27 cellular contexts compared by ENCODE assay signal in the genomic region with DNA sequence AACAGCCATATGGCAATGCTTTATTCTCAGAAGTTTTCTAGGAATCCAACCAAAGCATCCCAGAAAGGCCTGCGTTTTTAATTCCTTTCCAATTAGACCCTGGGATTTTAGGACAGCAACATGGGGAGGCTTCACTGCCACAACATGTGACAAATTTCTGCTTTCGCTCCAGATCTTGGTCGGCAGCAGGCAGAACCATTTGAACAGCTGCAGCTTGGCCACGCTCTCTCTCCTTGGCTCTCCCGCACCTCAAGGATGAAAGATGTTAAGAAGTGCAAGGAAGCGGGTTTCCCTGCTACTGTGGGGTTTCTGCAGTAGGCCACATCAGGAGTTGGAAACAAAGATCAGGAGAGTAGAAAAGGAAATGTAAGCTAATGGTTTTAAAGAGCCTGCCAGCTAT.
"Had no signal": no experiment of that assay in that cellular context is flagged by ENCODE, and none has a peak within 500 bp of the region (broad histone marks: within the 10 kb centered on the region; RNA-seq: fewer than 3 reads in every experiment).

No MANE protein-coding gene starts in this region.

- DNase-seq: activated CD4-positive, alpha-beta memory T cell treated with anti-CD3 and anti-CD28 coated beads, Interleukin-2, amount 10 ng/mL, durations not matched to agents 7 days and 5 days; activated CD4-positive, alpha-beta T cell treated with anti-CD3 and anti-CD28 coated beads, Interleukin-2, amount 10 ng/mL, durations not matched to agents 7 days and 5 days; activated CD4-positive, CD25-positive, alpha-beta regulatory T cell; activated gamma-delta T cell; activated naive CD4-positive, alpha-beta T cell treated with anti-CD3 and anti-CD28 coated beads for 36 hours; activated T-cell treated with anti-CD3 and anti-CD28 coated beads for 4 hours; activated T-cell treated with anti-CD3 and anti-CD28 coated beads, Interleukin-2, amount 50 U/mL, for 48 hours; amygdala; MG63; NCI-H1105; NCI-H1436; NCI-H1694 treated with DMSO at 0.1 percent for 48 hours; NCI-H2029 treated with DMSO at 0.1 percent for 48 hours; NCI-H345; NCI-H510A; NCI-H526 treated with DMSO at 0.1 percent for 48 hours; NK-92 treated with Interleukin-12 subunit alpha and Interleukin-12 subunit beta, amount 100 ng/mL, for 24 hours; OCI-M1; RPMI8226; SHP77; T-helper 9 cell had no signal

- H3K36me3 Mint-ChIP-seq: activated naive CD8-positive, alpha-beta T cell; brain had no signal

- H3K27me3 Mint-ChIP-seq: activated CD4-positive, alpha-beta T cell treated with anti-CD3 and anti-CD28 coated beads, Interleukin-2, amount 10 ng/mL, durations not matched to agents 7 days and 5 days had no signal

- H3K9me3 ChIP-seq: MG63 had no signal

- H3K4me3 Mint-ChIP-seq: activated CD4-positive, alpha-beta memory T cell treated with anti-CD3 and anti-CD28 coated beads, Interleukin-2, amount 10 ng/mL, durations not matched to agents 7 days and 5 days; activated CD4-positive, alpha-beta T cell treated with anti-CD3 and anti-CD28 coated beads, Interleukin-2, amount 10 ng/mL, durations not matched to agents 7 days and 5 days; activated naive CD4-positive, alpha-beta T cell treated with anti-CD3 and anti-CD28 coated beads for 36 hours; activated naive CD8-positive, alpha-beta T cell; activated T-helper 17 cell treated with anti-CD3 and anti-CD28 coated beads, Interleukin-2, amount 50 U/mL, for 72 hours; brain; T-helper 1 cell treated with Interleukin-12 subunit alpha and Interleukin-12 subunit beta and Interleukin-4 antibody, amounts not matched to agents 30 μg/mL and 1 μg/mL, for 36 hours had no signal

- H3K27me3 ChIP-seq: MG63 had no signal

- H3K4me1 Mint-ChIP-seq: activated CD4-positive, alpha-beta memory T cell treated with anti-CD3 and anti-CD28 coated beads, Interleukin-2, amount 10 ng/mL, durations not matched to agents 7 days and 5 days; activated CD4-positive, alpha-beta T cell treated with anti-CD3 and anti-CD28 coated beads, Interleukin-2, amount 10 ng/mL, durations not matched to agents 7 days and 5 days; activated T-helper 17 cell treated with anti-CD3 and anti-CD28 coated beads, Interleukin-2, amount 50 U/mL, for 72 hours had no signal

- H3K27ac Mint-ChIP-seq: activated CD4-positive, alpha-beta memory T cell treated with anti-CD3 and anti-CD28 coated beads, Interleukin-2, amount 10 ng/mL, durations not matched to agents 7 days and 5 days; activated CD4-positive, alpha-beta T cell treated with anti-CD3 and anti-CD28 coated beads, Interleukin-2, amount 10 ng/mL, durations not matched to agents 7 days and 5 days; activated naive CD4-positive, alpha-beta T cell treated with anti-CD3 and anti-CD28 coated beads for 36 hours; activated naive CD8-positive, alpha-beta T cell; activated T-helper 17 cell treated with anti-CD3 and anti-CD28 coated beads, Interleukin-2, amount 50 U/mL, for 72 hours; T-helper 1 cell treated with Interleukin-12 subunit alpha and Interleukin-12 subunit beta and Interleukin-4 antibody, amounts not matched to agents 30 μg/mL and 1 μg/mL, for 36 hours had no signal

- H3K9me3 Mint-ChIP-seq: activated CD4-positive, alpha-beta memory T cell treated with anti-CD3 and anti-CD28 coated beads, Interleukin-2, amount 10 ng/mL, durations not matched to agents 7 days and 5 days; activated CD4-positive, alpha-beta T cell treated with anti-CD3 and anti-CD28 coated beads, Interleukin-2, amount 10 ng/mL, durations not matched to agents 7 days and 5 days; activated naive CD4-positive, alpha-beta T cell treated with anti-CD3 and anti-CD28 coated beads for 36 hours; activated T-helper 17 cell treated with anti-CD3 and anti-CD28 coated beads, Interleukin-2, amount 50 U/mL, for 72 hours; T-helper 1 cell treated with Interleukin-12 subunit alpha and Interleukin-12 subunit beta and Interleukin-4 antibody, amounts not matched to agents 30 μg/mL and 1 μg/mL, for 36 hours had no signal

- H3K36me3 ChIP-seq: MG63 had no signal

- H3K4me3 ChIP-seq: MG63 had no signal

- FAIRE-seq: astrocyte, TTC549 had no signal
